10 cellular contexts compared by ENCODE assay signal in the genomic region with DNA sequence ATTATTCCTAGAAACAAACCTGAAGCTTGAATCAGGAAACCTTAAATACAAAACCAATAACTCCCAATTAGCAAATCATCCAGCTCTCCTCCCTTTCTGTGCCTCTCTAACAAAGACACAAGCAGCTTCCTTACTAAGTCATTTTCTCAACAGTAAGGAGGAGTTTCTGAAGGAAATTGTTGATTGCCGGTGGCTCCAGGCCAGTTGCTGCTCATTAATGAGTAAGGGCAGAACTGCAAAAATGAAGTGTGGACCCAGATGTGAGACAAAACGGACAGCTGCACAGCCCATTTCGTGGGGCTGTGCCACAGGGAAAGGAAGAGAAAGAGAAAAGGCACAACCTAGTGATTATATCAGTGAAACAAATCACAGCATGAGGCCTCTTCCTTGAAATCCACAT.
"Had no signal": no experiment of that assay in that cellular context is flagged by ENCODE, and none has a peak within 500 bp of the region (broad histone marks: within the 10 kb centered on the region; RNA-seq: fewer than 3 reads in every experiment).

No MANE protein-coding gene starts in this region.

- H3K36me3 ChIP-seq: gastrocnemius medialis had no signal

- H3K27me3 ChIP-seq: gastrocnemius medialis had no signal

- ATAC-seq: activated CD8-positive, alpha-beta T cell treated with anti-CD3 and anti-CD28 coated beads for 36 hours; gastrocnemius medialis; natural killer cell; sciatic nerve had no signal

- H3K4me3 ChIP-seq: gastrocnemius medialis had no signal

- H3K9me3 ChIP-seq: gastrocnemius medialis had no signal

- FAIRE-seq: bronchial epithelial cell had no signal

- H3K4me1 ChIP-seq: gastrocnemius medialis had no signal

- H3K27ac ChIP-seq: gastrocnemius medialis had no signal

- DNase-seq: activated CD8-positive, alpha-beta memory T cell treated with anti-CD3 and anti-CD28 coated beads, Interleukin-2, amount 50 U/mL, for 48 hours; activated CD8-positive, alpha-beta T cell treated with anti-CD3 and anti-CD28 coated beads for 36 hours; activated naive CD8-positive, alpha-beta T cell treated with anti-CD3 and anti-CD28 coated beads, Interleukin-2, amount 10 ng/mL, durations not matched to agents 7 days and 5 days; aorta; gastrocnemius medialis; natural killer cell; stimulated activated CD4-positive, alpha-beta T cell treated with anti-CD3 and anti-CD28 coated beads, Interleukin-12 subunit alpha, Interleukin-12 subunit beta, amount 100 ng/mL, for 4 hours; stimulated activated naive CD4-positive, alpha-beta T cell had no signal
